Comparison of ENCODE assay signal across 21 cellular contexts in genomic region chr9:134398756-134399155, GRCh38.
"Had no signal": no experiment of that assay in that cellular context is flagged by ENCODE, and none has a peak within 500 bp of the region (broad histone marks: within the 10 kb centered on the region; RNA-seq: fewer than 3 reads in every experiment).

No MANE protein-coding gene starts in this region.

- H3K4me2 ChIP-seq: smooth muscle cell had no signal

- H3K27ac ChIP-seq: coronary artery, epithelial cell of prostate, pancreas, thoracic aorta had no signal

- H3K27me3 ChIP-seq: left lung, pancreas, upper lobe of left lung had no signal

- ATAC-seq: activated CD4-positive, alpha-beta T cell treated with anti-CD3 and anti-CD28 coated beads for 36 hours; left lung; naive thymus-derived CD8-positive, alpha-beta T cell; pancreas; sciatic nerve had no signal

- H3K4me1 ChIP-seq: pancreas had no signal

- DNase-seq: activated B cell treated with CpG ODN at 0.5 μM for 24 hours; activated CD4-positive, alpha-beta T cell treated with anti-CD3 and anti-CD28 coated beads, Interleukin-2, amount 50 U/mL, for 4 hours; activated CD8-positive, alpha-beta memory T cell treated with anti-CD3 and anti-CD28 coated beads for 24 hours; activated CD8-positive, alpha-beta memory T cell treated with anti-CD3 and anti-CD28 coated beads, Interleukin-2, amount 50 U/mL, for 4 hours; activated effector memory CD4-positive, alpha-beta T cell treated with Interleukin-2 at 50 U/mL for 16 hours; amygdala; cerebellar nuclear complex; immature natural killer cell; kidney glomerular epithelial cell; left lung; naive thymus-derived CD8-positive, alpha-beta T cell; pancreas; stimulated activated CD4-positive, alpha-beta T cell treated with anti-CD3 and anti-CD28 coated beads, Interleukin-4, amount 100 ng/mL, for 1 hour; stimulated activated naive CD4-positive, alpha-beta T cell treated with Interleukin-2 at 50 U/mL for 16 hours; upper lobe of left lung had no signal

- H3K4me3 ChIP-seq: coronary artery, left lung, pancreas, smooth muscle cell, thoracic aorta, upper lobe of left lung had no signal

- H3K9me3 ChIP-seq: pancreas, thoracic aorta, upper lobe of left lung had no signal

- H3K36me3 ChIP-seq: pancreas, thoracic aorta had no signal
